ENCODE assay signal across 1 cellular context in the genomic region with DNA sequence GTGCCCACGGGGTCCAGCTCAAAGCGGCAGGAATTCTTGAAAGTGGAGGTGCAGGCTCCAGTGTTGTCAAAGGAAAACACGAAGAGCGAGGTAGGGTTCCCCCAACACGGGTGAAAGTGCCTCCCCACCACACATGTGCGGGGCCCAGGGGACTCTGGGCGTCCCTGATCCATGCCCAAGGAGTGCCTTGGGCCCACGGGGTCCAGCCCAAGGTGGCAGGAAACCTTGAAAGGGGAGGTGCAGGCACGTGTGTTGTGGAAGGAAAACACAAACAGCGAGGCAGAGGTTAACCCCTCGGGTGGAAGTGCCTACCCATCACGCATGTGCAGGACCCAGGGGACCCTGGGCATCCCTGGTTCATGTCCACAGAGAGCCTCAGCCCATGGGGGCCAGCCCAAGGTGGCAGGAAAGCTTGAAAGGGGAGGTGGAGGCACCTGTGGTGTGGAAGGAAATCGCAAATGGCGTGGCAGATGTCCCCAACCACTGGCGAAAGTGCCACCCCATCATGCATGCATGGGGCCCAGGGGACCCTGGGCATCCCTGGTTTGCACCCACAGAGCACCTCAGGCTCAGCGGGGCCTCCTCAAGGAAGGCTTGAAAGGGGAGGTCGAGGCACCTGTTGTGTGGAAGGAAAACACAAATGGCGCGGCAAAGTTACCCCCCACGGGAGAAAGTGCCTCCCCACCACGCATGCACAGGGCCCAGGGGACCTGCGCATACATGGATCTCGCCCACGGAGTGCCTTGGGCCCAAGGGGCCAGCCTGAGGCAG.
TF ChIP-seq lines count a peak whose summit lies in the region.

No MANE protein-coding gene starts in this region.

TF ChIP-seq in HepG2, 621 proteins besides CTCF, POLR2A, EP300 and RAD21 (continued from another document):
- TF ChIP-seq ETV5 (CRISPR knock-in tag; IDR thresholded peaks at IDR 0.05; ENCODE audit: borderline replicate concordance) (no peak), MBNL3 (CRISPR knock-in tag; conservative IDR thresholded peaks at IDR 0.05) (no peak), ZNF264 (CRISPR knock-in tag; IDR thresholded peaks at IDR 0.05) (no peak), ZBTB3 (CRISPR knock-in tag; IDR thresholded peaks at IDR 0.05; ENCODE audit: borderline replicate concordance, low read depth) (no peak), NFYC (CRISPR knock-in tag; IDR thresholded peaks at IDR 0.05) (no peak), FOXO1 (CRISPR knock-in tag; IDR thresholded peaks at IDR 0.05) (no peak), RXRB (CRISPR knock-in tag; IDR thresholded peaks at IDR 0.05; ENCODE audit: borderline replicate concordance) (no peak), PCBP1 (IDR thresholded peaks at IDR 0.05; ENCODE audit: borderline replicate concordance, low read depth, low read length) (no peak)
- TF ChIP-seq, protein P1, sequence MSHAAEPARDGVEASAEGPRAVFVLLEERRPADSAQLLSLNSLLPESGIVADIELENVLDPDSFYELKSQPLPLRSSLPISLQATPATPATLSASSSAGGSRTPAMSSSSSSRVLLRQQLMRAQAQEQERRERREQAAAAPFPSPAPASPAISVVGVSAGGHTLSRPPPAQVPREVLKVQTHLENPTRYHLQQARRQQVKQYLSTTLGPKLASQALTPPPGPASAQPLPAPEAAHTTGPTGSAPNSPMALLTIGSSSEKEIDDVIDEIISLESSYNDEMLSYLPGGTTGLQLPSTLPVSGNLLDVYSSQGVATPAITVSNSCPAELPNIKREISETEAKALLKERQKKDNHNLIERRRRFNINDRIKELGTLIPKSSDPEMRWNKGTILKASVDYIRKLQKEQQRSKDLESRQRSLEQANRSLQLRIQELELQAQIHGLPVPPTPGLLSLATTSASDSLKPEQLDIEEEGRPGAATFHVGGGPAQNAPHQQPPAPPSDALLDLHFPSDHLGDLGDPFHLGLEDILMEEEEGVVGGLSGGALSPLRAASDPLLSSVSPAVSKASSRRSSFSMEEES (CRISPR knock-in tag; IDR thresholded peaks at IDR 0.05), result no peak
TF ChIP-seq in HepG2: peak in this region for 0.
